In the genomic region with DNA sequence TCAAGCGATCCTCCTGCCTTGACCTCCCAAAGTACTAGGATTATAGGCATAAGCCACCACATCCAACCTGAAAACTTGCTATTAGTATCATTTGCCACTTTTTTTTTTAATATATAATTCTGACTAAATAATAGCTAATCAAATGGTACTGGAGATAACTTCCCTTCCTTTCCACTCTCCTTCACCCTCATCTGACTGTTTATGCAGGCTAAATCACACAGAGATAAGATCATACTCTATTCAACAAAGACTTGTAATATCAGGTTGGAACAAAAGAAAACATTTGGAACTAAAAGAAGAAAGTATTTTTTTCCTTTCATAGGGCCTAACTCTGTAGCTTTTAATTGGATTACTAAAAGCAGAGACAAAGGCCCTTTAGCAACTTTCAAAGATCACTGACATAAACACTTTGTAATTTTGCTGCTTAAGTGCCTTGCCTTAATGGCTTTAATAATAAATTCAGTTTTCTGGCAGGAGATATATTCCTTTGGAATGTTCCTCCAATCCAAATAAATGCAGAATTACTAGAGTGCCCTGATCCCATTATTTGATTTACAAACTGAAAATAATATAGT, we compare ENCODE assay signal across 26 cellular contexts.
"Had no signal": no experiment of that assay in that cellular context is flagged by ENCODE, and none has a peak within 500 bp of the region (broad histone marks: within the 10 kb centered on the region; RNA-seq: fewer than 3 reads in every experiment).

No MANE protein-coding gene starts in this region.

- H3K27me3 ChIP-seq: breast epithelium, esophagus muscularis mucosa, pancreas, suprapubic skin, tibial artery had no signal

- H3K9me3 Mint-ChIP-seq: activated CD4-positive, alpha-beta memory T cell treated with anti-CD3 and anti-CD28 coated beads, Interleukin-2, amount 10 ng/mL, durations not matched to agents 7 days and 5 days; activated CD4-positive, alpha-beta T cell treated with anti-CD3 and anti-CD28 coated beads, Interleukin-2, amount 10 ng/mL, durations not matched to agents 7 days and 5 days; activated naive CD8-positive, alpha-beta T cell treated with anti-CD3 and anti-CD28 coated beads, Interleukin-2, amount 50 U/mL, for 24 hours; T-helper 1 cell treated with Interleukin-12 subunit alpha and Interleukin-12 subunit beta and Interleukin-4 antibody, amounts not matched to agents 30 μg/mL and 1 μg/mL, for 36 hours had no signal

- ATAC-seq: activated naive CD8-positive, alpha-beta T cell treated with anti-CD3 and anti-CD28 coated beads, Interleukin-2, amount 50 U/mL, for 24 hours; left cardiac atrium; naive thymus-derived CD8-positive, alpha-beta T cell; pancreas had no signal

- H3K36me3 Mint-ChIP-seq: activated naive CD4-positive, alpha-beta T cell treated with anti-CD3 and anti-CD28 coated beads, Interleukin-2, amount 50 U/mL, for 24 hours; naive thymus-derived CD8-positive, alpha-beta T cell had no signal

- H3K4me1 ChIP-seq: breast epithelium, pancreas, prostate gland, suprapubic skin had no signal

- H3K4me3 Mint-ChIP-seq: activated CD4-positive, alpha-beta memory T cell treated with anti-CD3 and anti-CD28 coated beads, Interleukin-2, amount 10 ng/mL, durations not matched to agents 7 days and 5 days; activated CD4-positive, alpha-beta T cell treated with anti-CD3 and anti-CD28 coated beads, Interleukin-2, amount 10 ng/mL, durations not matched to agents 7 days and 5 days; activated naive CD4-positive, alpha-beta T cell treated with anti-CD3 and anti-CD28 coated beads, Interleukin-2, amount 50 U/mL, for 24 hours; activated naive CD8-positive, alpha-beta T cell treated with anti-CD3 and anti-CD28 coated beads, Interleukin-2, amount 50 U/mL, for 24 hours; activated T-cell treated with anti-CD3 and anti-CD28 coated beads, Interleukin-2, amount 50 U/mL, for 24 hours; naive thymus-derived CD8-positive, alpha-beta T cell; neural crest cell; T-helper 1 cell treated with Interleukin-12 subunit alpha and Interleukin-12 subunit beta and Interleukin-4 antibody, amounts not matched to agents 30 μg/mL and 1 μg/mL, for 36 hours had no signal

- DNase-seq: activated CD4-positive, alpha-beta memory T cell treated with anti-CD3 and anti-CD28 coated beads, Interleukin-2, amount 10 ng/mL, durations not matched to agents 7 days and 5 days; activated CD4-positive, alpha-beta T cell treated with anti-CD3 and anti-CD28 coated beads, Interleukin-2, amount 10 ng/mL, durations not matched to agents 7 days and 5 days; activated CD4-positive, CD25-positive, alpha-beta regulatory T cell treated with anti-CD3 and anti-CD28 coated beads, Interleukin-2, amount 50 U/mL, for 72 hours; activated CD8-positive, alpha-beta memory T cell treated with anti-CD3 and anti-CD28 coated beads, Interleukin-2, amount 50 U/mL, for 48 hours; activated gamma-delta T cell treated with Interleukin-2 at 50 U/mL for 16 hours; activated naive CD8-positive, alpha-beta T cell treated with anti-CD3 and anti-CD28 coated beads, Interleukin-2, amount 50 U/mL, for 24 hours; activated T-cell treated with anti-CD3 and anti-CD28 coated beads, Interleukin-2, amount 50 U/mL, for 24 hours; amygdala; central memory CD4-positive, alpha-beta T cell; hippocampal formation; left cardiac atrium; naive thymus-derived CD8-positive, alpha-beta T cell; pancreas; retina; stimulated activated naive CD4-positive, alpha-beta T cell; T-helper 9 cell; tibial artery had no signal

- H3K27ac ChIP-seq: breast epithelium, esophagus muscularis mucosa, pancreas, prostate gland, suprapubic skin had no signal

- H3K9me3 ChIP-seq: pancreas, prostate gland, suprapubic skin, tibial artery had no signal

- H3K4me3 ChIP-seq: breast epithelium, esophagus muscularis mucosa, pancreas, prostate gland, suprapubic skin, tibial artery had no signal

- H3K27me3 Mint-ChIP-seq: activated CD4-positive, alpha-beta memory T cell treated with anti-CD3 and anti-CD28 coated beads, Interleukin-2, amount 10 ng/mL, durations not matched to agents 7 days and 5 days; activated CD4-positive, alpha-beta T cell treated with anti-CD3 and anti-CD28 coated beads, Interleukin-2, amount 10 ng/mL, durations not matched to agents 7 days and 5 days; activated naive CD4-positive, alpha-beta T cell treated with anti-CD3 and anti-CD28 coated beads, Interleukin-2, amount 50 U/mL, for 24 hours; activated naive CD8-positive, alpha-beta T cell treated with anti-CD3 and anti-CD28 coated beads, Interleukin-2, amount 50 U/mL, for 24 hours; activated T-cell treated with anti-CD3 and anti-CD28 coated beads, Interleukin-2, amount 50 U/mL, for 24 hours had no signal

- H3K27ac Mint-ChIP-seq: activated CD4-positive, alpha-beta memory T cell treated with anti-CD3 and anti-CD28 coated beads, Interleukin-2, amount 10 ng/mL, durations not matched to agents 7 days and 5 days; activated CD4-positive, alpha-beta T cell treated with anti-CD3 and anti-CD28 coated beads, Interleukin-2, amount 10 ng/mL, durations not matched to agents 7 days and 5 days; activated naive CD4-positive, alpha-beta T cell treated with anti-CD3 and anti-CD28 coated beads, Interleukin-2, amount 50 U/mL, for 24 hours; activated naive CD8-positive, alpha-beta T cell treated with anti-CD3 and anti-CD28 coated beads, Interleukin-2, amount 50 U/mL, for 24 hours; activated T-cell treated with anti-CD3 and anti-CD28 coated beads, Interleukin-2, amount 50 U/mL, for 24 hours; naive thymus-derived CD8-positive, alpha-beta T cell; T-helper 1 cell treated with Interleukin-12 subunit alpha and Interleukin-12 subunit beta and Interleukin-4 antibody, amounts not matched to agents 30 μg/mL and 1 μg/mL, for 36 hours had no signal

- H3K4me1 Mint-ChIP-seq: activated CD4-positive, alpha-beta memory T cell treated with anti-CD3 and anti-CD28 coated beads, Interleukin-2, amount 10 ng/mL, durations not matched to agents 7 days and 5 days; activated CD4-positive, alpha-beta T cell treated with anti-CD3 and anti-CD28 coated beads, Interleukin-2, amount 10 ng/mL, durations not matched to agents 7 days and 5 days; activated naive CD4-positive, alpha-beta T cell treated with anti-CD3 and anti-CD28 coated beads, Interleukin-2, amount 50 U/mL, for 24 hours; activated naive CD8-positive, alpha-beta T cell treated with anti-CD3 and anti-CD28 coated beads, Interleukin-2, amount 50 U/mL, for 24 hours; naive thymus-derived CD8-positive, alpha-beta T cell had no signal

- FAIRE-seq: frontal cortex, keratinocyte, pancreas had no signal

- H3K36me3 ChIP-seq: breast epithelium, esophagus muscularis mucosa, pancreas, prostate gland, suprapubic skin, tibial artery had no signal
